Comparison of ENCODE assay signal across 1 cellular context in the genomic region with DNA sequence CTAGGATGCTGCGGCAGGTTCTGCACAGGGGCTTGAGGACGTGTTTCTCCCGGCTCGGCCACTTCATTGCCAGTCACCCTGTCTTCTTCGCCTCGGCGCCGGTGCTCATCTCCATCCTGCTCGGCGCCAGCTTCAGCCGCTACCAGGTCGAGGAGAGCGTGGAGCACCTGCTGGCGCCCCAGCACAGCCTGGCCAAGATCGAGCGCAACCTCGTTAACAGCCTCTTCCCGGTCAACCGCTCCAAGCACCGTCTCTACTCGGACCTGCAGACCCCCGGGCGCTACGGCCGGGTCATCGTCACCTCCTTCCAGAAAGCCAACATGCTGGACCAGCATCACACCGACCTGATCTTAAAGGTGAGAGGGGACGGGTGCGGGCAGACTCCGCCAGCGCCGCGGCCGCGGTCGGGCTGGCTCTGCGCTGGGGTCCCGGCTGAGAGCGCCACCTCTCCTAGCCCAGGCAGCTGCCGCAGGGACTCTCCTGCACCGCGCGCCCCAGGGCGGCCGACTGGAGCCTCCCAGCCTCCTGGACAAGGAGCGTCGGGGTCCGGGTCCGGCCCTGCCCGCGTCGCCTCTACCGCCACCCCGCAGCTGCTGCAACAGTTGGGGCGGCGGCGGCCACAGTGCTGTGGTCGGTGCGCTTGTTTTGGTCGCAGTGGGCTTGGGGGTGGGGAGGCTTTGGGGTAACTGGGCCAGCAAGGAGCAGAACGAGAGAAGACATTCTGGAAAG.
TF ChIP-seq lines count a peak whose summit lies in the region.

No MANE protein-coding gene starts in this region.

TF ChIP-seq in HepG2, 621 proteins besides CTCF, POLR2A, EP300 and RAD21:
- TF ChIP-seq CBX2 (IDR thresholded peaks at IDR 0.05; ENCODE audit: low read depth, low read length) (no peak), CBX2 (CRISPR knock-in tag; IDR thresholded peaks at IDR 0.05; ENCODE audit: low read depth) (no peak), ARNT2 (CRISPR knock-in tag; IDR thresholded peaks at IDR 0.05; ENCODE audit: low read depth) (no peak), TOE1 (CRISPR knock-in tag; IDR thresholded peaks at IDR 0.05) (no peak), SIX1 (CRISPR knock-in tag; IDR thresholded peaks at IDR 0.05; ENCODE audit: borderline replicate concordance) (no peak), ZNF234 (CRISPR knock-in tag; conservative IDR thresholded peaks at IDR 0.05) (no peak), ZNF552 (CRISPR knock-in tag; IDR thresholded peaks at IDR 0.05; ENCODE audit: borderline replicate concordance) (no peak), CREB1 (IDR thresholded peaks at IDR 0.05) (no peak), CREB1 (CRISPR knock-in tag; IDR thresholded peaks at IDR 0.05) (no peak), ZFP41 (CRISPR knock-in tag; IDR thresholded peaks at IDR 0.05; ENCODE audit: borderline replicate concordance) (no peak), ZNF256 (CRISPR knock-in tag; conservative IDR thresholded peaks at IDR 0.05) (no peak)
- TF ChIP-seq, protein P1, sequence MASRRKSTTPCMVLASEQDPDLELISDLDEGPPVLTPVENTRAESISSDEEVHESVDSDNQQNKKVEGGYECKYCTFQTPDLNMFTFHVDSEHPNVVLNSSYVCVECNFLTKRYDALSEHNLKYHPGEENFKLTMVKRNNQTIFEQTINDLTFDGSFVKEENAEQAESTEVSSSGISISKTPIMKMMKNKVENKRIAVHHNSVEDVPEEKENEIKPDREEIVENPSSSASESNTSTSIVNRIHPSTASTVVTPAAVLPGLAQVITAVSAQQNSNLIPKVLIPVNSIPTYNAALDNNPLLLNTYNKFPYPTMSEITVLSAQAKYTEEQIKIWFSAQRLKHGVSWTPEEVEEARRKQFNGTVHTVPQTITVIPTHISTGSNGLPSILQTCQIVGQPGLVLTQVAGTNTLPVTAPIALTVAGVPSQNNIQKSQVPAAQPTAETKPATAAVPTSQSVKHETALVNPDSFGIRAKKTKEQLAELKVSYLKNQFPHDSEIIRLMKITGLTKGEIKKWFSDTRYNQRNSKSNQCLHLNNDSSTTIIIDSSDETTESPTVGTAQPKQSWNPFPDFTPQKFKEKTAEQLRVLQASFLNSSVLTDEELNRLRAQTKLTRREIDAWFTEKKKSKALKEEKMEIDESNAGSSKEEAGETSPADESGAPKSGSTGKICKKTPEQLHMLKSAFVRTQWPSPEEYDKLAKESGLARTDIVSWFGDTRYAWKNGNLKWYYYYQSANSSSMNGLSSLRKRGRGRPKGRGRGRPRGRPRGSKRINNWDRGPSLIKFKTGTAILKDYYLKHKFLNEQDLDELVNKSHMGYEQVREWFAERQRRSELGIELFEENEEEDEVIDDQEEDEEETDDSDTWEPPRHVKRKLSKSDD (CRISPR knock-in tag; IDR thresholded peaks at IDR 0.05; ENCODE audit: low read depth) = no peak
- TF ChIP-seq, protein P2, sequence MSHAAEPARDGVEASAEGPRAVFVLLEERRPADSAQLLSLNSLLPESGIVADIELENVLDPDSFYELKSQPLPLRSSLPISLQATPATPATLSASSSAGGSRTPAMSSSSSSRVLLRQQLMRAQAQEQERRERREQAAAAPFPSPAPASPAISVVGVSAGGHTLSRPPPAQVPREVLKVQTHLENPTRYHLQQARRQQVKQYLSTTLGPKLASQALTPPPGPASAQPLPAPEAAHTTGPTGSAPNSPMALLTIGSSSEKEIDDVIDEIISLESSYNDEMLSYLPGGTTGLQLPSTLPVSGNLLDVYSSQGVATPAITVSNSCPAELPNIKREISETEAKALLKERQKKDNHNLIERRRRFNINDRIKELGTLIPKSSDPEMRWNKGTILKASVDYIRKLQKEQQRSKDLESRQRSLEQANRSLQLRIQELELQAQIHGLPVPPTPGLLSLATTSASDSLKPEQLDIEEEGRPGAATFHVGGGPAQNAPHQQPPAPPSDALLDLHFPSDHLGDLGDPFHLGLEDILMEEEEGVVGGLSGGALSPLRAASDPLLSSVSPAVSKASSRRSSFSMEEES (CRISPR knock-in tag; IDR thresholded peaks at IDR 0.05) = no peak
- TF ChIP-seq, protein P3, sequence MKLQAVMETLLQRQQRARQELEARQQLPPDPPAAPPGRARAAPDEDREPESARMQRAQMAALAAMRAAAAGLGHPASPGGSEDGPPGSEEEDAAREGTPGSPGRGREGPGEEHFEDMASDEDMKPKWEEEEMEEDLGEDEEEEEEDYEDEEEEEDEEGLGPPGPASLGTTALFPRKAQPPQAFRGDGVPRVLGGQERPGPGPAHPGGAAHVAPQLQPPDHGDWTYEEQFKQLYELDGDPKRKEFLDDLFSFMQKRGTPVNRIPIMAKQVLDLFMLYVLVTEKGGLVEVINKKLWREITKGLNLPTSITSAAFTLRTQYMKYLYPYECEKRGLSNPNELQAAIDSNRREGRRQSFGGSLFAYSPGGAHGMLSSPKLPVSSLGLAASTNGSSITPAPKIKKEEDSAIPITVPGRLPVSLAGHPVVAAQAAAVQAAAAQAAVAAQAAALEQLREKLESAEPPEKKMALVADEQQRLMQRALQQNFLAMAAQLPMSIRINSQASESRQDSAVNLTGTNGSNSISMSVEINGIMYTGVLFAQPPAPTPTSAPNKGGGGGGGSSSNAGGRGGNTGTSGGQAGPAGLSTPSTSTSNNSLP (IDR thresholded peaks at IDR 0.05; ENCODE audit: low read depth, low read length) = no peak
- TF ChIP-seq, protein P4, sequence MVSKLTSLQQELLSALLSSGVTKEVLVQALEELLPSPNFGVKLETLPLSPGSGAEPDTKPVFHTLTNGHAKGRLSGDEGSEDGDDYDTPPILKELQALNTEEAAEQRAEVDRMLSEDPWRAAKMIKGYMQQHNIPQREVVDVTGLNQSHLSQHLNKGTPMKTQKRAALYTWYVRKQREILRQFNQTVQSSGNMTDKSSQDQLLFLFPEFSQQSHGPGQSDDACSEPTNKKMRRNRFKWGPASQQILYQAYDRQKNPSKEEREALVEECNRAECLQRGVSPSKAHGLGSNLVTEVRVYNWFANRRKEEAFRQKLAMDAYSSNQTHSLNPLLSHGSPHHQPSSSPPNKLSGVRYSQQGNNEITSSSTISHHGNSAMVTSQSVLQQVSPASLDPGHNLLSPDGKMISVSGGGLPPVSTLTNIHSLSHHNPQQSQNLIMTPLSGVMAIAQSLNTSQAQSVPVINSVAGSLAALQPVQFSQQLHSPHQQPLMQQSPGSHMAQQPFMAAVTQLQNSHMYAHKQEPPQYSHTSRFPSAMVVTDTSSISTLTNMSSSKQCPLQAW (CRISPR knock-in tag; IDR thresholded peaks at IDR 0.05) = no peak
- TF ChIP-seq, protein P5, sequence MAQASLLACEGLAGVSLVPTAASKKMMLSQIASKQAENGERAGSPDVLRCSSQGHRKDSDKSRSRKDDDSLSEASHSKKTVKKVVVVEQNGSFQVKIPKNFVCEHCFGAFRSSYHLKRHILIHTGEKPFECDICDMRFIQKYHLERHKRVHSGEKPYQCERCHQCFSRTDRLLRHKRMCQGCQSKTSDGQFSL (CRISPR knock-in tag; IDR thresholded peaks at IDR 0.05) = no peak
- TF ChIP-seq, protein P6, sequence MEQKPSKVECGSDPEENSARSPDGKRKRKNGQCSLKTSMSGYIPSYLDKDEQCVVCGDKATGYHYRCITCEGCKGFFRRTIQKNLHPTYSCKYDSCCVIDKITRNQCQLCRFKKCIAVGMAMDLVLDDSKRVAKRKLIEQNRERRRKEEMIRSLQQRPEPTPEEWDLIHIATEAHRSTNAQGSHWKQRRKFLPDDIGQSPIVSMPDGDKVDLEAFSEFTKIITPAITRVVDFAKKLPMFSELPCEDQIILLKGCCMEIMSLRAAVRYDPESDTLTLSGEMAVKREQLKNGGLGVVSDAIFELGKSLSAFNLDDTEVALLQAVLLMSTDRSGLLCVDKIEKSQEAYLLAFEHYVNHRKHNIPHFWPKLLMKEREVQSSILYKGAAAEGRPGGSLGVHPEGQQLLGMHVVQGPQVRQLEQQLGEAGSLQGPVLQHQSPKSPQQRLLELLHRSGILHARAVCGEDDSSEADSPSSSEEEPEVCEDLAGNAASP (CRISPR knock-in tag; IDR thresholded peaks at IDR 0.05; ENCODE audit: borderline replicate concordance) = no peak
- TF ChIP-seq, protein P7, sequence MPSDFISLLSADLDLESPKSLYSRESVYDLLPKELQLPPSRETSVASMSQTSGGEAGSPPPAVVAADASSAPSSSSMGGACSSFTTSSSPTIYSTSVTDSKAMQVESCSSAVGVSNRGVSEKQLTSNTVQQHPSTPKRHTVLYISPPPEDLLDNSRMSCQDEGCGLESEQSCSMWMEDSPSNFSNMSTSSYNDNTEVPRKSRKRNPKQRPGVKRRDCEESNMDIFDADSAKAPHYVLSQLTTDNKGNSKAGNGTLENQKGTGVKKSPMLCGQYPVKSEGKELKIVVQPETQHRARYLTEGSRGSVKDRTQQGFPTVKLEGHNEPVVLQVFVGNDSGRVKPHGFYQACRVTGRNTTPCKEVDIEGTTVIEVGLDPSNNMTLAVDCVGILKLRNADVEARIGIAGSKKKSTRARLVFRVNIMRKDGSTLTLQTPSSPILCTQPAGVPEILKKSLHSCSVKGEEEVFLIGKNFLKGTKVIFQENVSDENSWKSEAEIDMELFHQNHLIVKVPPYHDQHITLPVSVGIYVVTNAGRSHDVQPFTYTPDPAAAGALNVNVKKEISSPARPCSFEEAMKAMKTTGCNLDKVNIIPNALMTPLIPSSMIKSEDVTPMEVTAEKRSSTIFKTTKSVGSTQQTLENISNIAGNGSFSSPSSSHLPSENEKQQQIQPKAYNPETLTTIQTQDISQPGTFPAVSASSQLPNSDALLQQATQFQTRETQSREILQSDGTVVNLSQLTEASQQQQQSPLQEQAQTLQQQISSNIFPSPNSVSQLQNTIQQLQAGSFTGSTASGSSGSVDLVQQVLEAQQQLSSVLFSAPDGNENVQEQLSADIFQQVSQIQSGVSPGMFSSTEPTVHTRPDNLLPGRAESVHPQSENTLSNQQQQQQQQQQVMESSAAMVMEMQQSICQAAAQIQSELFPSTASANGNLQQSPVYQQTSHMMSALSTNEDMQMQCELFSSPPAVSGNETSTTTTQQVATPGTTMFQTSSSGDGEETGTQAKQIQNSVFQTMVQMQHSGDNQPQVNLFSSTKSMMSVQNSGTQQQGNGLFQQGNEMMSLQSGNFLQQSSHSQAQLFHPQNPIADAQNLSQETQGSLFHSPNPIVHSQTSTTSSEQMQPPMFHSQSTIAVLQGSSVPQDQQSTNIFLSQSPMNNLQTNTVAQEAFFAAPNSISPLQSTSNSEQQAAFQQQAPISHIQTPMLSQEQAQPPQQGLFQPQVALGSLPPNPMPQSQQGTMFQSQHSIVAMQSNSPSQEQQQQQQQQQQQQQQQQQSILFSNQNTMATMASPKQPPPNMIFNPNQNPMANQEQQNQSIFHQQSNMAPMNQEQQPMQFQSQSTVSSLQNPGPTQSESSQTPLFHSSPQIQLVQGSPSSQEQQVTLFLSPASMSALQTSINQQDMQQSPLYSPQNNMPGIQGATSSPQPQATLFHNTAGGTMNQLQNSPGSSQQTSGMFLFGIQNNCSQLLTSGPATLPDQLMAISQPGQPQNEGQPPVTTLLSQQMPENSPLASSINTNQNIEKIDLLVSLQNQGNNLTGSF (CRISPR knock-in tag; IDR thresholded peaks at IDR 0.05) = no peak
- TF ChIP-seq, protein P8, sequence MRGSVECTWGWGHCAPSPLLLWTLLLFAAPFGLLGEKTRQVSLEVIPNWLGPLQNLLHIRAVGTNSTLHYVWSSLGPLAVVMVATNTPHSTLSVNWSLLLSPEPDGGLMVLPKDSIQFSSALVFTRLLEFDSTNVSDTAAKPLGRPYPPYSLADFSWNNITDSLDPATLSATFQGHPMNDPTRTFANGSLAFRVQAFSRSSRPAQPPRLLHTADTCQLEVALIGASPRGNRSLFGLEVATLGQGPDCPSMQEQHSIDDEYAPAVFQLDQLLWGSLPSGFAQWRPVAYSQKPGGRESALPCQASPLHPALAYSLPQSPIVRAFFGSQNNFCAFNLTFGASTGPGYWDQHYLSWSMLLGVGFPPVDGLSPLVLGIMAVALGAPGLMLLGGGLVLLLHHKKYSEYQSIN (CRISPR knock-in tag; IDR thresholded peaks at IDR 0.05; ENCODE audit: borderline replicate concordance) = no peak
TF ChIP-seq in HepG2: peak in this region for 0.
